Comparison of ENCODE assay signal across 2 cellular contexts in genomic region chr2:187513460-187514234, GRCh38. TPM values are rescaled to one million over a fixed set of nuclear protein-coding genes. Genes with fewer than 3 reads are reported as not detected.
"Had no signal": no experiment of that assay in that cellular context is flagged by ENCODE, and none has a peak within 500 bp of the region (broad histone marks: within the 10 kb centered on the region; RNA-seq: fewer than 3 reads in every experiment).

No MANE protein-coding gene starts in this region.

RNA-seq across cellular contexts. Expression of gene TFPI, which starts 40.6 kb away (rescaled TPM):
- total RNA-seq: activated CD4-positive, alpha-beta T cell treated with anti-CD3 and anti-CD28 coated beads, Interleukin-2, amount 10 ng/mL, durations not matched to agents 7 days and 5 days; activated CD8-positive, alpha-beta T cell treated with anti-CD3 and anti-CD28 coated beads, Interleukin-2, amount 10 ng/mL, durations not matched to agents 7 days and 5 days had no signal
